Comparison of ENCODE assay signal across 14 cellular contexts in genomic region chr5:84392836-84393235, GRCh38. TPM values are rescaled to one million over a fixed set of nuclear protein-coding genes. Genes with fewer than 3 reads are reported as not detected.
DNase-seq lines count a peak whose midpoint lies in the region; ATAC-seq, FAIRE-seq and TF ChIP-seq lines count a peak whose summit lies in the region.
"Had no signal": no experiment of that assay in that cellular context is flagged by ENCODE, and none has a peak within 500 bp of the region (broad histone marks: within the 10 kb centered on the region; RNA-seq: fewer than 3 reads in every experiment).

No MANE protein-coding gene starts in this region.

- no peak overlapping the region for H3K23ac ChIP-seq in mesenchymal stem cell (ENCODE audit: low read length in 2 of 2)

- H3K4me2 ChIP-seq in PC-3 (ENCODE audit: low read length) (peak overlapping the region; percentile 49; the same call in 1 of the 2 replicates), mesenchymal stem cell (ENCODE audit: low read length, poor library complexity, severe bottlenecking) (no peak overlapping the region)
- H3K4me2 ChIP-seq: BLaER1, GM23338 had no signal

- H3K9ac ChIP-seq in PC-3 (ENCODE audit: low read length), result no peak overlapping the region
- H3K9ac ChIP-seq in mesenchymal stem cell (ENCODE audit: low read length), result peak overlapping the region; percentile 65
- H3K9ac ChIP-seq: BLaER1 had no signal

- H2BK12ac ChIP-seq in mesenchymal stem cell (ENCODE audit: low read length in 2 of 2), result no peak overlapping the region

- no peak overlapping the region for H3K27ac ChIP-seq in PC-3 (ENCODE audit: low read length)
- H3K27ac ChIP-seq in mesenchymal stem cell (ENCODE audit: low read length, poor library complexity, severe bottlenecking), result no peak overlapping the region
- H3K27ac ChIP-seq in tibial artery, result peak overlapping the region; percentile 74 to 88
- H3K27ac ChIP-seq: BLaER1 had no signal

- H3K27me3 ChIP-seq in PC-3 (ENCODE audit: low read length) (no peaks in the 10 kb centered on the region), mesenchymal stem cell (ENCODE audit: control insufficient read depth in 1 of 2, insufficient read depth in 1 of 2, low read length in 2 of 2) (no peaks in the 10 kb centered on the region), tibial artery (no peaks in the 10 kb centered on the region)
- H3K27me3 ChIP-seq: BLaER1 had no signal

- H2BK5ac ChIP-seq in mesenchymal stem cell (ENCODE audit: low read depth, low read length, poor library complexity, severe bottlenecking), result no peak overlapping the region

- WGBS in mesenchymal stem cell, result no CpG with 5 or more reads among the region's 2 CpGs

- H2AK5ac ChIP-seq in mesenchymal stem cell (ENCODE audit: low read length, severe bottlenecking), result no peak overlapping the region

- CTCF ChIA-PET in PC-3 (lab: Charles Lee), result no interaction called here

- no peak overlapping the region for H2BK120ac ChIP-seq in mesenchymal stem cell (ENCODE audit: low read depth, low read length)

- H3K4ac ChIP-seq in mesenchymal stem cell (ENCODE audit: low read depth in 1 of 2, low read length in 2 of 2), result no peak overlapping the region

- no peaks in the 10 kb centered on the region for H3F3A ChIP-seq in PC-3 (ENCODE audit: low read length, unreplicated experiment)

- H2BK15ac ChIP-seq in mesenchymal stem cell (ENCODE audit: low read depth, poor library complexity, severe bottlenecking), result no peak overlapping the region

- no peak overlapping the region for H3K4me3 ChIP-seq in PC-3 (ENCODE audit: low read length)
- H3K4me3 ChIP-seq in mesenchymal stem cell (ENCODE audit: insufficient read depth in 1 of 2, low read depth in 1 of 2, low read length in 2 of 2), result no peak overlapping the region
- no peak overlapping the region for H3K4me3 ChIP-seq in tibial artery
- H3K4me3 ChIP-seq: BLaER1, GM23338 had no signal

- FAIRE-seq in colon (lab: Jason Lieb, UNC), result peak; percentile 78
- FAIRE-seq: GM18507 had no signal

- ATAC-seq in PC-3, result no peak
- ATAC-seq: GM23338 had no signal

- POLR2A ChIA-PET in PC-3 (lab: Charles Lee; ENCODE audit: unreplicated experiment), result no interaction called here

- intact Hi-C loops in PC-3 (cut with micrococcal nuclease), result loop anchor here (10.0 kb wide), 1 partner anchor 652 kb away; no protein-coding TSS in a partner anchor
- intact Hi-C loops in tibial artery (cut with DNase I; ENCODE audit: low total_unique reads), result no loop called here
- intact Hi-C loops in posterior vena cava (cut with DNase I), result no loop called here

- H3K4me1 ChIP-seq in PC-3 (ENCODE audit: insufficient read depth, low read length), result peaks cover 18% of the 10 kb centered on the region
- peaks cover 4% of the 10 kb centered on the region for H3K4me1 ChIP-seq in mesenchymal stem cell (ENCODE audit: control insufficient read depth, insufficient read depth, low read depth, low read length)
- H3K4me1 ChIP-seq in tibial artery, result peaks cover 0 to 58% (median 7%) of the 10 kb centered on the region in 4 donors
- H3K4me1 ChIP-seq: BLaER1 had no signal

- H3K14ac ChIP-seq in mesenchymal stem cell (ENCODE audit: low read length in 2 of 2), result no peak overlapping the region

- H4K20me1 ChIP-seq in PC-3 (ENCODE audit: low read length), result no peaks in the 10 kb centered on the region
- H4K20me1 ChIP-seq: BLaER1 had no signal

- H3K79me2 ChIP-seq in PC-3 (ENCODE audit: low read length), result no peaks in the 10 kb centered on the region

- no TSS peak for BruUV-seq in PC-3 (replicated peaks; lab: Mats Ljungman, UMichigan)

- H3K79me1 ChIP-seq in mesenchymal stem cell (replicated peaks; ENCODE audit: low read length, poor library complexity, severe bottlenecking), result peaks cover 6% of the 10 kb centered on the region

- H4K91ac ChIP-seq in mesenchymal stem cell (ENCODE audit: low read length), result no peak overlapping the region

- no peak overlapping the region for H2AFZ ChIP-seq in PC-3 (ENCODE audit: low read length)
- H2AFZ ChIP-seq in mesenchymal stem cell (ENCODE audit: low read depth, low read length), result no peak overlapping the region
- H2AFZ ChIP-seq: GM23338 had no signal

- no peaks in the 10 kb centered on the region for H3K9me3 ChIP-seq in PC-3 (ENCODE audit: low read length)
- H3K9me3 ChIP-seq in mesenchymal stem cell (ENCODE audit: control insufficient read depth, low read length), result no peaks in the 10 kb centered on the region
- H3K9me3 ChIP-seq in tibial artery, result no peaks in the 10 kb centered on the region
- H3K9me3 ChIP-seq: BLaER1 had no signal

- H4K8ac ChIP-seq in mesenchymal stem cell (ENCODE audit: low read length), result no peak overlapping the region

- H3K9me2 ChIP-seq in PC-3 (replicated peaks; ENCODE audit: low read length), result no peaks in the 10 kb centered on the region

- TF ChIP-seq CTCF in PC-3 (conservative IDR thresholded peaks at IDR 0.05; ENCODE audit: low read depth, low read length), result no peak
- TF ChIP-seq CTCF in tibial artery (IDR thresholded peaks at IDR 0.05), result no peak

- DNase-seq in PC-3 (no peak), mesenchymal stem cell (no peak), tibial artery (no peak), posterior vena cava (ENCODE audit: low spot score) (no peak), UCSD-AML1 (lab: John Stamatoyannopoulos, UW; ENCODE audit: unreplicated experiment) (no peak), SHP77 treated with DMSO at 0.1 percent for 48 hours (lab: John Stamatoyannopoulos, UW) (no peak)
- DNase-seq: CD8-positive, alpha-beta memory T cell; DMS53; H7; IMR-90 had no signal

- H3K36me3 ChIP-seq in PC-3 (ENCODE audit: low read depth, low read length) (no peaks in the 10 kb centered on the region), mesenchymal stem cell (ENCODE audit: control insufficient read depth in 1 of 2, insufficient read depth in 2 of 2, low read depth in 1 of 2, low read length in 2 of 2) (no peaks in the 10 kb centered on the region), tibial artery (no peaks in the 10 kb centered on the region)
- H3K36me3 ChIP-seq: BLaER1 had no signal

- no peak overlapping the region for H3K18ac ChIP-seq in mesenchymal stem cell (ENCODE audit: low read depth in 1 of 2, low read length in 2 of 2)

RNA-seq across cellular contexts. Expression of gene EDIL3, which starts 8.2 kb away (rescaled TPM):
- total RNA-seq in PC-3 (2014; rRNA removed) (11.7 and 13.8 TPM in 2 replicates), posterior vena cava (100 to 1,000 TPM; 117 to 143 TPM)
- polyA plus RNA-seq in mesenchymal stem cell (2013, experiment 1 of 2), result 166 TPM
- polyA plus RNA-seq in mesenchymal stem cell (2013, experiment 2 of 2), result 180 TPM
- total RNA-seq: CD8-positive, alpha-beta memory T cell had no signal
- polyA plus RNA-seq: CD8-positive, alpha-beta memory T cell had no signal

Comparison
In these comparisons a context has a peak if more than half of its experiments do, and no peak if none do; other contexts are left out.
1. H3K27ac ChIP-seq: peak in tibial artery (2 of 2); none in PC-3 (single experiment) and mesenchymal stem cell (single experiment).